In genomic region chr6:3136361-3136760, GRCh38 we compare ENCODE assay signal across 12 cellular contexts. TPM values are rescaled to one million over a fixed set of nuclear protein-coding genes. Genes with fewer than 3 reads are reported as not detected.
DNase-seq lines count a peak whose midpoint lies in the region; ATAC-seq and TF ChIP-seq lines count a peak whose summit lies in the region.
"Had no signal": no experiment of that assay in that cellular context is flagged by ENCODE, and none has a peak within 500 bp of the region (broad histone marks: within the 10 kb centered on the region; RNA-seq: fewer than 3 reads in every experiment).

No MANE protein-coding gene starts in this region.

- H3K36me3 ChIP-seq in GM23338 (ENCODE audit: insufficient read depth): peaks cover 23% of the 10 kb centered on the region

- 0 out of 2 replicates have a peak overlapping the region, but pooled peaks have one; percentile 38 for H3K4me2 ChIP-seq in GM23338
- H3K4me2 ChIP-seq: SK-N-SH had no signal

- TF ChIP-seq CTCF in GM23338 (conservative IDR thresholded peaks at IDR 0.05; ENCODE audit: low read depth in 2 of 2) (no peak), type B pancreatic cell (conservative IDR thresholded peaks at IDR 0.05) (no peak)

- H3K4me1 Mint-ChIP-seq in GM23338: peaks cover 14% of the 10 kb centered on the region
- H3K4me1 Mint-ChIP-seq in type B pancreatic cell (ENCODE audit: unreplicated experiment): no peaks in the 10 kb centered on the region

- peaks cover 86% of the 10 kb centered on the region for H3K36me3 Mint-ChIP-seq in GM23338 (ENCODE audit: low read depth)
- H3K36me3 Mint-ChIP-seq in type B pancreatic cell: peaks cover 43% of the 10 kb centered on the region

- H3K9me3 Mint-ChIP-seq in GM23338 (no peaks in the 10 kb centered on the region), type B pancreatic cell (no peaks in the 10 kb centered on the region)
- H3K9me3 Mint-ChIP-seq: CD4-positive, alpha-beta T cell had no signal

- peaks cover 14% of the 10 kb centered on the region for H3K4me1 ChIP-seq in GM23338 (ENCODE audit: insufficient read depth)

- no peaks in the 10 kb centered on the region for H3K27me3 ChIP-seq in GM23338 (ENCODE audit: insufficient read depth)

- H3K9me2 ChIP-seq in GM23338 (ENCODE audit: insufficient read depth): no peaks in the 10 kb centered on the region
- H3K9me2 ChIP-seq: SK-N-SH had no signal

- ATAC-seq in GM23338 (no peak), left colon (peak; percentile 43)

- DNase-seq in GM23338 (ENCODE audit: low spot score): no peak
- DNase-seq in SHP77 (lab: John Stamatoyannopoulos, UW): peak; percentile 19 to 22
- no peak for DNase-seq in left colon
- DNase-seq in type B pancreatic cell (ENCODE audit: extremely low spot score, unreplicated experiment): no peak
- no peak for DNase-seq in hepatic stellate cell (ENCODE audit: low spot score)
- no peak for DNase-seq in DMS153 (lab: John Stamatoyannopoulos, UW)
- no peak for DNase-seq in central memory CD4-positive, alpha-beta T cell
- DNase-seq: ACHN; CD4-positive, alpha-beta T cell; NCI-H345; NCI-H69; SK-N-SH had no signal

- no peak overlapping the region for H2AFZ ChIP-seq in GM23338

- no peaks in the 10 kb centered on the region for H3K27me3 Mint-ChIP-seq in GM23338 (ENCODE audit: insufficient read depth, low read depth, poor library complexity)
- no peaks in the 10 kb centered on the region for H3K27me3 Mint-ChIP-seq in type B pancreatic cell
- H3K27me3 Mint-ChIP-seq: CD4-positive, alpha-beta T cell had no signal

- intact Hi-C loops in left colon (cut with DNase I, micrococcal nuclease): no loop called here

- peak overlapping the region; percentile 57 for H3K27ac Mint-ChIP-seq in GM23338
- peak overlapping the region; percentile 13 for H3K27ac Mint-ChIP-seq in type B pancreatic cell
- H3K27ac Mint-ChIP-seq: CD4-positive, alpha-beta T cell had no signal

- H3K27ac ChIP-seq in GM23338 (ENCODE audit: low read depth): peak overlapping the region; percentile 28

- H3K4me3 Mint-ChIP-seq in GM23338 (no peak overlapping the region; the same call in 2 of the 3 replicates), type B pancreatic cell (peak overlapping the region; percentile 4)
- H3K4me3 Mint-ChIP-seq: CD4-positive, alpha-beta T cell had no signal

- peaks cover 13% of the 10 kb centered on the region; the same call in 1 of the 2 replicates for H3F3A ChIP-seq in GM23338 (replicated peaks; ENCODE audit: low read depth)

- no peaks in the 10 kb centered on the region for H3K79me2 ChIP-seq in GM23338 (replicated peaks; ENCODE audit: insufficient read depth)

- H4K20me1 ChIP-seq in GM23338 (replicated peaks; ENCODE audit: insufficient read depth): no peaks in the 10 kb centered on the region; the same call in 1 of the 2 replicates

- H3K4me3 ChIP-seq in GM23338: no peak overlapping the region

TF ChIP-seq in GM23338, 12 proteins besides CTCF, POLR2A, EP300 and RAD21:
- TF ChIP-seq ETS1 (IDR thresholded peaks at IDR 0.05): no peak
- TF ChIP-seq EZH2phosphoT487 (IDR thresholded peaks at IDR 0.05; ENCODE audit: unreplicated experiment): no peak
- TF ChIP-seq STAT1 (IDR thresholded peaks at IDR 0.05; ENCODE audit: unreplicated experiment): no peak
- TF ChIP-seq ZNF331 (CRISPR knock-in tag; IDR thresholded peaks at IDR 0.05; ENCODE audit: low read depth): no peak
- TF ChIP-seq REST (IDR thresholded peaks at IDR 0.05; ENCODE audit: unreplicated experiment): no peak
TF ChIP-seq in GM23338: peak in this region for 0.

RNA-seq across cellular contexts. Expression of gene BPHL, which starts 17.9 kb away (rescaled TPM):
- total RNA-seq in GM23338 (2014; rRNA removed; shearing (Covaris generic)): 22.8 and 29.2 TPM in 2 replicates
- polyA plus RNA-seq in GM23338 (2016; fragmentation: Nextera tagmentation; extraction: Ambion mirVana): 38.4 and 45.5 TPM in 2 replicates
- total RNA-seq in left colon (10 to 100 TPM; 25.5 to 27.6 TPM), type B pancreatic cell (ENCODE audit: low replicate concordance) (50.3 and 56.2 TPM in 2 replicates)

RNA-seq across cellular contexts. Expression of gene TUBB2A, which starts 21.0 kb away (rescaled TPM):
- 376 and 407 TPM in 2 replicates for total RNA-seq in GM23338 (2014; rRNA removed; shearing (Covaris generic))
- polyA plus RNA-seq in GM23338 (2016; fragmentation: Nextera tagmentation; extraction: Ambion mirVana): 286 and 305 TPM in 2 replicates
- total RNA-seq in left colon (10 to 100 TPM; 19.5 to 54.3 TPM), type B pancreatic cell (ENCODE audit: low replicate concordance) (51.8 and 62.9 TPM in 2 replicates)

Comparison
In these comparisons a context has a peak if more than half of its experiments do, and no peak if none do; other contexts are left out.
1. DNase-seq: peak in SHP77 (2 of 2); none in GM23338 (single experiment), left colon (0 of 2), type B pancreatic cell (single experiment), hepatic stellate cell (single experiment), DMS153 (single experiment) and central memory CD4-positive, alpha-beta T cell (single experiment).